In genomic region chr12:57498143-57498524, GRCh38 we compare ENCODE assay signal across 12 cellular contexts. TPM values are rescaled to one million over a fixed set of nuclear protein-coding genes. Genes with fewer than 3 reads are reported as not detected.
DNase-seq lines count a peak whose midpoint lies in the region; ATAC-seq, FAIRE-seq and TF ChIP-seq lines count a peak whose summit lies in the region.
"Had no signal": no experiment of that assay in that cellular context is flagged by ENCODE, and none has a peak within 500 bp of the region (broad histone marks: within the 10 kb centered on the region; RNA-seq: fewer than 3 reads in every experiment).

No MANE protein-coding gene starts in this region.

- in situ Hi-C loops in SK-MEL-5 (cut with HindIII; ENCODE audit: low pct_unique_long_range_greater_than_20kb, low sequenced_read_pairs) = no loop called here

- no peak for ATAC-seq in activated CD8-positive, alpha-beta T cell treated with anti-CD3 and anti-CD28 coated beads, Interleukin-2, amount 10 ng/mL, durations not matched to agents 7 days and 5 days
- ATAC-seq: sciatic nerve had no signal

- H3K4me3 ChIP-seq in mesendoderm (ENCODE audit: low read length) = no peak overlapping the region

- no peak overlapping the region for H2BK15ac ChIP-seq in mesendoderm (replicated peaks; ENCODE audit: low read depth)

- H3K79me1 ChIP-seq in mesendoderm (ENCODE audit: low read length) = peaks cover 11% of the 10 kb centered on the region

- no peaks in the 10 kb centered on the region for H3K27me3 ChIP-seq in mesendoderm (ENCODE audit: insufficient read depth, low read length, poor library complexity)

- H4K5ac ChIP-seq in mesendoderm (ENCODE audit: low read length) = no peak overlapping the region

- WGBS in mesendoderm (ENCODE audit: extremely low coverage, insufficient coverage, low lambda C conversion rate) = no CpG with 5 or more reads among the region's 9 CpGs

- no peaks in the 10 kb centered on the region for H3K27me3 Mint-ChIP-seq in activated CD8-positive, alpha-beta T cell treated with anti-CD3 and anti-CD28 coated beads, Interleukin-2, amount 10 ng/mL, durations not matched to agents 7 days and 5 days (ENCODE audit: low read depth)

- H4K8ac ChIP-seq in mesendoderm (ENCODE audit: low read depth, low read length) = no peak overlapping the region

- no peak overlapping the region for H3K9ac ChIP-seq in mesendoderm (ENCODE audit: low read length)

- no peak overlapping the region for H3K27ac Mint-ChIP-seq in activated CD8-positive, alpha-beta T cell treated with anti-CD3 and anti-CD28 coated beads, Interleukin-2, amount 10 ng/mL, durations not matched to agents 7 days and 5 days
- H3K27ac Mint-ChIP-seq: nephron; T-helper 1 cell treated with Interleukin-12 subunit alpha and Interleukin-12 subunit beta and Interleukin-4 antibody, amounts not matched to agents 30 μg/mL and 1 μg/mL, for 36 hours had no signal

- H3K36me3 Mint-ChIP-seq in activated CD8-positive, alpha-beta T cell treated with anti-CD3 and anti-CD28 coated beads, Interleukin-2, amount 10 ng/mL, durations not matched to agents 7 days and 5 days (ENCODE audit: low read depth) = peaks cover 71% of the 10 kb centered on the region

- no peak overlapping the region for H3K27ac ChIP-seq in mesendoderm (ENCODE audit: low read depth, low read length)

- H3K4me1 ChIP-seq in mesendoderm (ENCODE audit: control insufficient read depth, low read depth, low read length) = no peaks in the 10 kb centered on the region

- FAIRE-seq in GM12891 (lab: Jason Lieb, UNC) = no peak

- no peak overlapping the region for H2AK5ac ChIP-seq in mesendoderm (ENCODE audit: low read length)

- H3K4me3 Mint-ChIP-seq in activated CD8-positive, alpha-beta T cell treated with anti-CD3 and anti-CD28 coated beads, Interleukin-2, amount 10 ng/mL, durations not matched to agents 7 days and 5 days = no peak overlapping the region
- H3K4me3 Mint-ChIP-seq: activated T-helper 1 cell treated with anti-CD3 and anti-CD28 coated beads, Interleukin-12 subunit alpha, Interleukin-12 subunit beta, Interleukin-2, Interleukin-4 antibody, amounts not matched to agents 30 ng/mL and 10 ng/mL and 1 ng/mL, durations not matched to agents 14 hours and 24 hours and 36 hours; nephron; T-helper 1 cell treated with Interleukin-12 subunit alpha and Interleukin-12 subunit beta and Interleukin-4 antibody, amounts not matched to agents 30 μg/mL and 1 μg/mL, for 36 hours had no signal

- POLR2A ChIA-PET in activated CD8-positive, alpha-beta T cell treated with anti-CD3 and anti-CD28 coated beads, Interleukin-2, amount 10 ng/mL, durations not matched to agents 7 days and 5 days (lab: Charles Lee) = interaction anchor here (1.8 kb wide), 1 partner anchor 18 kb away, joined by 10 read pairs; the partner anchor contains the start of gene ARHGAP9

- H3K23ac ChIP-seq in mesendoderm (ENCODE audit: low read length) = no peak overlapping the region

- no peak overlapping the region for H3K4ac ChIP-seq in mesendoderm (ENCODE audit: low read depth, low read length)

- H3K79me2 ChIP-seq in mesendoderm (ENCODE audit: control insufficient read depth, insufficient read depth, low read length) = no peaks in the 10 kb centered on the region

- no peak overlapping the region for H3K4me2 ChIP-seq in mesendoderm (ENCODE audit: low read length)

- peak; percentile 51 for DNase-seq in SK-MEL-5 (ENCODE audit: low read depth, low spot score)
- DNase-seq in mesendoderm = peak; percentile 55
- DNase-seq in activated CD8-positive, alpha-beta T cell treated with anti-CD3 and anti-CD28 coated beads, Interleukin-2, amount 10 ng/mL, durations not matched to agents 7 days and 5 days = no peak
- no peak for DNase-seq in GM12891 (ENCODE audit: insufficient read length, low spot score)
- DNase-seq: activated CD4-positive, alpha-beta T cell treated with anti-CD3 and anti-CD28 coated beads for 4 hours; effector CD8-positive, alpha-beta T cell; NCI-H1105; OCI-M1 had no signal

- no peak overlapping the region for H2BK5ac ChIP-seq in mesendoderm (ENCODE audit: low read length)

- peaks cover 2% of the 10 kb centered on the region for H3K4me1 Mint-ChIP-seq in activated CD8-positive, alpha-beta T cell treated with anti-CD3 and anti-CD28 coated beads, Interleukin-2, amount 10 ng/mL, durations not matched to agents 7 days and 5 days (ENCODE audit: low read depth)
- H3K4me1 Mint-ChIP-seq: nephron had no signal

- H3K18ac ChIP-seq in mesendoderm (ENCODE audit: low read length) = no peak overlapping the region

- no peak overlapping the region for H3K56ac ChIP-seq in mesendoderm (ENCODE audit: low read length)

- H2BK120ac ChIP-seq in mesendoderm (ENCODE audit: low read depth, low read length) = no peak overlapping the region

- H3K9me3 Mint-ChIP-seq in activated CD8-positive, alpha-beta T cell treated with anti-CD3 and anti-CD28 coated beads, Interleukin-2, amount 10 ng/mL, durations not matched to agents 7 days and 5 days (ENCODE audit: insufficient read depth) = no peaks in the 10 kb centered on the region
- H3K9me3 Mint-ChIP-seq: activated T-helper 1 cell treated with anti-CD3 and anti-CD28 coated beads, Interleukin-12 subunit alpha, Interleukin-12 subunit beta, Interleukin-2, Interleukin-4 antibody, amounts not matched to agents 30 ng/mL and 10 ng/mL and 1 ng/mL, durations not matched to agents 14 hours and 24 hours and 36 hours; T-helper 1 cell treated with Interleukin-12 subunit alpha and Interleukin-12 subunit beta and Interleukin-4 antibody, amounts not matched to agents 30 μg/mL and 1 μg/mL, for 36 hours had no signal

- no peak for TF ChIP-seq POLR2A in GM12891 (IDR thresholded peaks at IDR 0.05; ENCODE audit: low read depth, low read length)

- CTCF ChIA-PET in activated CD8-positive, alpha-beta T cell treated with anti-CD3 and anti-CD28 coated beads, Interleukin-2, amount 10 ng/mL, durations not matched to agents 7 days and 5 days (lab: Charles Lee) = no interaction called here

- H3K36me3 ChIP-seq in mesendoderm (ENCODE audit: control insufficient read depth, insufficient read depth, low read length) = peaks cover 23% of the 10 kb centered on the region

TF ChIP-seq in GM12891, 5 proteins besides CTCF, POLR2A, EP300 and RAD21:
- no peak for TF ChIP-seq PAX5 (IDR thresholded peaks at IDR 0.05; ENCODE audit: insufficient read depth, low read length, severe bottlenecking)

RNA-seq across cellular contexts. Expression of gene MARS1, which starts 10.3 kb away (rescaled TPM):
- total RNA-seq in SK-MEL-5 (2014; rRNA removed; shearing (Covaris generic)) = 148 and 151 TPM in 2 replicates
- 271 and 283 TPM in 2 replicates for polyA plus RNA-seq in SK-MEL-5 (2015; cell fraction: cytosol; rRNA removed)
- polyA plus RNA-seq in SK-MEL-5 (2015; cell fraction: nucleus; rRNA removed) = 1,119 and 1,343 TPM in 2 replicates
- 723 TPM for polyA plus RNA-seq in mesendoderm (2013, experiment 1 of 2)
- 704 TPM for polyA plus RNA-seq in mesendoderm (2013, experiment 2 of 2)
- total RNA-seq in activated CD8-positive, alpha-beta T cell treated with anti-CD3 and anti-CD28 coated beads, Interleukin-2, amount 10 ng/mL, durations not matched to agents 7 days and 5 days = 100 to 1,000 TPM; 275 to 291 TPM
- 93.4 TPM for polyA plus RNA-seq in GM12891 (2012; ENCODE audit: low read depth, missing spikeins)

RNA-seq across cellular contexts. Expression of gene ARHGAP9, which starts 18.5 kb away (rescaled TPM):
- total RNA-seq in SK-MEL-5 (2014; rRNA removed; shearing (Covaris generic)) = not detected in 2 replicates
- 0.38 TPM in 1 of 2 replicates, not detected in the other for polyA plus RNA-seq in SK-MEL-5 (2015; cell fraction: cytosol; rRNA removed)
- polyA plus RNA-seq in SK-MEL-5 (2015; cell fraction: nucleus; rRNA removed) = 0.14 and 1.1 TPM in 2 replicates
- polyA plus RNA-seq in mesendoderm (2013, experiment 1 of 2) = 2.5 TPM
- polyA plus RNA-seq in mesendoderm (2013, experiment 2 of 2) = 3.9 TPM
- total RNA-seq in activated CD8-positive, alpha-beta T cell treated with anti-CD3 and anti-CD28 coated beads, Interleukin-2, amount 10 ng/mL, durations not matched to agents 7 days and 5 days = 100 to 1,000 TPM; 243 to 248 TPM
- polyA plus RNA-seq in GM12891 (2012; ENCODE audit: low read depth, missing spikeins) = 71.0 TPM

RNA-seq across cellular contexts. Expression of gene DDIT3, which starts 22.2 kb away (rescaled TPM):
- total RNA-seq in SK-MEL-5 (2014; rRNA removed; shearing (Covaris generic)) = 103 and 117 TPM in 2 replicates
- 66.0 and 67.8 TPM in 2 replicates for polyA plus RNA-seq in SK-MEL-5 (2015; cell fraction: cytosol; rRNA removed)
- 312 and 378 TPM in 2 replicates for polyA plus RNA-seq in SK-MEL-5 (2015; cell fraction: nucleus; rRNA removed)
- polyA plus RNA-seq in mesendoderm (2013, experiment 1 of 2) = 8.2 TPM
- polyA plus RNA-seq in mesendoderm (2013, experiment 2 of 2) = 7.6 TPM
- total RNA-seq in activated CD8-positive, alpha-beta T cell treated with anti-CD3 and anti-CD28 coated beads, Interleukin-2, amount 10 ng/mL, durations not matched to agents 7 days and 5 days = 10 to 100 TPM; 14.9 to 15.0 TPM
- polyA plus RNA-seq in GM12891 (2012; ENCODE audit: low read depth, missing spikeins) = 22.7 TPM

RNA-seq across cellular contexts. Expression of gene MBD6, which starts 24.5 kb away (rescaled TPM):
- total RNA-seq in SK-MEL-5 (2014; rRNA removed; shearing (Covaris generic)) = 6.6 and 6.8 TPM in 2 replicates
- polyA plus RNA-seq in SK-MEL-5 (2015; cell fraction: cytosol; rRNA removed) = 51.0 and 64.4 TPM in 2 replicates
- 66.5 and 79.7 TPM in 2 replicates for polyA plus RNA-seq in SK-MEL-5 (2015; cell fraction: nucleus; rRNA removed)
- 18.9 TPM for polyA plus RNA-seq in mesendoderm (2013, experiment 1 of 2)
- 17.3 TPM for polyA plus RNA-seq in mesendoderm (2013, experiment 2 of 2)
- total RNA-seq in activated CD8-positive, alpha-beta T cell treated with anti-CD3 and anti-CD28 coated beads, Interleukin-2, amount 10 ng/mL, durations not matched to agents 7 days and 5 days = 10 to 100 TPM; 68.4 to 71.4 TPM
- polyA plus RNA-seq in GM12891 (2012; ENCODE audit: low read depth, missing spikeins) = 15.6 TPM

RNA-seq across cellular contexts. Expression of gene GLI1, which starts 38.5 kb away (rescaled TPM):
- 0.16 and 1.9 TPM in 2 replicates for total RNA-seq in SK-MEL-5 (2014; rRNA removed; shearing (Covaris generic))
- polyA plus RNA-seq in SK-MEL-5 (2015; cell fraction: cytosol; rRNA removed) = 0.07 and 0.16 TPM in 2 replicates
- 1.8 and 6.6 TPM in 2 replicates for polyA plus RNA-seq in SK-MEL-5 (2015; cell fraction: nucleus; rRNA removed)
- polyA plus RNA-seq in mesendoderm (2013, experiment 1 of 2) = 5.8 TPM
- polyA plus RNA-seq in mesendoderm (2013, experiment 2 of 2) = 7.3 TPM
- total RNA-seq in activated CD8-positive, alpha-beta T cell treated with anti-CD3 and anti-CD28 coated beads, Interleukin-2, amount 10 ng/mL, durations not matched to agents 7 days and 5 days = 1 to 10 TPM in 1 of 2 experiments, under 1 TPM in 1; 0.68 to 1.9 TPM
- 0.42 TPM for polyA plus RNA-seq in GM12891 (2012; ENCODE audit: low read depth, missing spikeins)

Comparison
In these comparisons a context has a peak if more than half of its experiments do, and no peak if none do; other contexts are left out.
1. DNase-seq: peak in SK-MEL-5 (single experiment) and mesendoderm (single experiment); none in activated CD8-positive, alpha-beta T cell treated with anti-CD3 and anti-CD28 coated beads, Interleukin-2, amount 10 ng/mL, durations not matched to agents 7 days and 5 days (single experiment) and GM12891 (single experiment).
2. RNA of gene ARHGAP9, which starts 18.5 kb away (total RNA-seq): 243 to 248 TPM in activated CD8-positive, alpha-beta T cell treated with anti-CD3 and anti-CD28 coated beads, Interleukin-2, amount 10 ng/mL, durations not matched to agents 7 days and 5 days; not detected in SK-MEL-5; every median in the first group is over 100 times any median in the second.